ENCODE assay signal across 25 cellular contexts in the genomic region with DNA sequence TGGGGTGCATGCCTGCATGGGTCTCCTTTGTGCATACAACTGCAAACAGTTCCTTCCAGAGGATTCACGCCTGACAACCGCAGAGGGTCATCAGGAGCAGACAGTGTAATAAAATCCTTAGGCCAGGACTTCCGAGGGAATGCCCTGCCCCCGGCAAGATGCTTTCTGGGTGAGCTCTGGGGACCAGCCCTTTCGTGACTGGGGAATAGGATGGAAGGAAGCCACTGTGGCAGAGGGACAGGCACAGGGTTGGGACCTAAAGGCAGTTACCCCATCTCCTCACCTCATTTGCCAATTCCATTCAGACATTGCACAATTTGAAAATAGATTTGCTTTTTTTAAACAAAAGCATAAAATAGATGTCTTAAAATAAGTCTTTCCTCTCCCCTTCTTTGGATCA. TPM values are rescaled to one million over a fixed set of nuclear protein-coding genes. Genes with fewer than 3 reads are reported as not detected.
"Had no signal": no experiment of that assay in that cellular context is flagged by ENCODE, and none has a peak within 500 bp of the region (broad histone marks: within the 10 kb centered on the region; RNA-seq: fewer than 3 reads in every experiment).

No MANE protein-coding gene starts in this region.

- H3K36me3 Mint-ChIP-seq: activated CD8-positive, alpha-beta memory T cell treated with anti-CD3 and anti-CD28 coated beads, Interleukin-2, amount 10 ng/mL, durations not matched to agents 7 days and 5 days; activated naive CD8-positive, alpha-beta T cell had no signal

- H3K27me3 Mint-ChIP-seq: activated naive CD8-positive, alpha-beta T cell; dendritic cell treated with granulocyte-macrophage colony-stimulating factor and Interleukin-4, amounts not matched to agents 40 ng/mL and 50 ng/mL, for 4 days; stimulated activated naive CD8-positive, alpha-beta T cell treated with anti-CD3 and anti-CD28 coated beads, Interleukin-15, Interleukin-2, amounts not matched to agents 100 ng/mL and 50 ng/mL, for 24 hours had no signal

- ATAC-seq: activated CD8-positive, alpha-beta memory T cell treated with anti-CD3 and anti-CD28 coated beads, Interleukin-2, amount 10 ng/mL, durations not matched to agents 7 days and 5 days had no signal

- H3K27me3 ChIP-seq: cardiac muscle cell had no signal

- H3K9me3 Mint-ChIP-seq: activated CD4-positive, alpha-beta memory T cell treated with anti-CD3 and anti-CD28 coated beads, Interleukin-2, amount 10 ng/mL, durations not matched to agents 7 days and 5 days; dendritic cell treated with granulocyte-macrophage colony-stimulating factor and Interleukin-4, amounts not matched to agents 40 ng/mL and 50 ng/mL, for 4 days; stimulated activated naive CD8-positive, alpha-beta T cell treated with anti-CD3 and anti-CD28 coated beads, Interleukin-15, Interleukin-2, amounts not matched to agents 100 ng/mL and 50 ng/mL, for 24 hours; T-helper 2 cell treated with Interferon-gamma antibody and Interleukin-4, amounts not matched to agents 5 μg/mL and 100 μg/mL, for 36 hours had no signal

- H3K4me1 ChIP-seq: esophagus muscularis mucosa, left ventricle myocardium inferior had no signal

- DNase-seq: activated CD4-positive, alpha-beta memory T cell treated with anti-CD3 and anti-CD28 coated beads, Interleukin-2, amount 10 ng/mL, durations not matched to agents 7 days and 5 days; activated CD4-positive, alpha-beta T cell treated with anti-CD3 and anti-CD28 coated beads for 48 hours; activated CD4-positive, CD25-positive, alpha-beta regulatory T cell; activated CD8-positive, alpha-beta memory T cell treated with anti-CD3 and anti-CD28 coated beads, Interleukin-2, amount 10 ng/mL, durations not matched to agents 7 days and 5 days; amniotic stem cell; effector CD8-positive, alpha-beta T cell; hippocampal formation; islet precursor cell; left ventricle myocardium inferior; mammary epithelial cell; midbrain; trophoblast cell had no signal

- H3K4me3 ChIP-seq: cardiac muscle cell, esophagus muscularis mucosa, left ventricle myocardium inferior, skin epidermis had no signal

- H3K9me3 ChIP-seq: esophagus muscularis mucosa, left ventricle myocardium inferior had no signal

- H3K4me3 Mint-ChIP-seq: activated CD4-positive, alpha-beta memory T cell treated with anti-CD3 and anti-CD28 coated beads, Interleukin-2, amount 10 ng/mL, durations not matched to agents 7 days and 5 days; activated CD8-positive, alpha-beta memory T cell treated with anti-CD3 and anti-CD28 coated beads, Interleukin-2, amount 10 ng/mL, durations not matched to agents 7 days and 5 days; activated naive CD8-positive, alpha-beta T cell; dendritic cell treated with granulocyte-macrophage colony-stimulating factor and Interleukin-4, amounts not matched to agents 40 ng/mL and 50 ng/mL, for 4 days; stimulated activated naive CD8-positive, alpha-beta T cell treated with anti-CD3 and anti-CD28 coated beads, Interleukin-15, Interleukin-2, amounts not matched to agents 100 ng/mL and 50 ng/mL, for 24 hours; T-helper 2 cell treated with Interferon-gamma antibody and Interleukin-4, amounts not matched to agents 5 μg/mL and 100 μg/mL, for 36 hours had no signal

- H3K27ac Mint-ChIP-seq: activated CD4-positive, alpha-beta memory T cell treated with anti-CD3 and anti-CD28 coated beads, Interleukin-2, amount 10 ng/mL, durations not matched to agents 7 days and 5 days; activated CD8-positive, alpha-beta memory T cell treated with anti-CD3 and anti-CD28 coated beads, Interleukin-2, amount 10 ng/mL, durations not matched to agents 7 days and 5 days; activated naive CD8-positive, alpha-beta T cell; dendritic cell treated with granulocyte-macrophage colony-stimulating factor and Interleukin-4, amounts not matched to agents 40 ng/mL and 50 ng/mL, for 4 days; stimulated activated naive CD8-positive, alpha-beta T cell treated with anti-CD3 and anti-CD28 coated beads, Interleukin-15, Interleukin-2, amounts not matched to agents 100 ng/mL and 50 ng/mL, for 24 hours; T-helper 2 cell treated with Interferon-gamma antibody and Interleukin-4, amounts not matched to agents 5 μg/mL and 100 μg/mL, for 36 hours had no signal

- H3K4me1 Mint-ChIP-seq: activated CD4-positive, alpha-beta memory T cell treated with anti-CD3 and anti-CD28 coated beads, Interleukin-2, amount 10 ng/mL, durations not matched to agents 7 days and 5 days had no signal

- H3K27ac ChIP-seq: cardiac muscle cell, esophagus muscularis mucosa, left ventricle myocardium inferior, skin epidermis had no signal

RNA-seq across cellular contexts. Expression of gene GOLT1A, which starts 6.4 kb away (rescaled TPM):
- total RNA-seq: activated CD4-positive, alpha-beta memory T cell treated with anti-CD3 and anti-CD28 coated beads, Interleukin-2, amount 10 ng/mL, durations not matched to agents 7 days and 5 days; activated CD8-positive, alpha-beta memory T cell treated with anti-CD3 and anti-CD28 coated beads, Interleukin-2, amount 10 ng/mL, durations not matched to agents 7 days and 5 days; chondrocyte; left ventricle myocardium inferior; myocyte; omental fat pad; posterior vena cava had no signal
- polyA plus RNA-seq: neural cell had no signal

RNA-seq across cellular contexts. Expression of gene KISS1, which starts 23.9 kb away (rescaled TPM):
- total RNA-seq: activated CD4-positive, alpha-beta memory T cell treated with anti-CD3 and anti-CD28 coated beads, Interleukin-2, amount 10 ng/mL, durations not matched to agents 7 days and 5 days; activated CD8-positive, alpha-beta memory T cell treated with anti-CD3 and anti-CD28 coated beads, Interleukin-2, amount 10 ng/mL, durations not matched to agents 7 days and 5 days; esophagus muscularis mucosa; left ventricle myocardium inferior; mammary epithelial cell; omental fat pad; posterior vena cava; temporal lobe had no signal
- polyA plus RNA-seq: mammary epithelial cell, neural cell had no signal

RNA-seq across cellular contexts. Expression of gene REN, which starts 54.1 kb away (rescaled TPM):
- total RNA-seq: activated CD4-positive, alpha-beta memory T cell treated with anti-CD3 and anti-CD28 coated beads, Interleukin-2, amount 10 ng/mL, durations not matched to agents 7 days and 5 days; activated CD8-positive, alpha-beta memory T cell treated with anti-CD3 and anti-CD28 coated beads, Interleukin-2, amount 10 ng/mL, durations not matched to agents 7 days and 5 days; cardiac muscle cell; chondrocyte; esophagus muscularis mucosa; left ventricle myocardium inferior; mammary epithelial cell; myocyte; posterior vena cava; temporal lobe had no signal
- polyA plus RNA-seq: neural cell had no signal
